ENCODE assay signal across 10 cellular contexts in genomic region chr16:14088155-14088753, GRCh38. TPM values are rescaled to one million over a fixed set of nuclear protein-coding genes. Genes with fewer than 3 reads are reported as not detected.
A peak's percentile ranks its signal among the peaks of the same experiment; 100 is the strongest.
DNase-seq lines count a peak whose midpoint lies in the region; FAIRE-seq and TF ChIP-seq lines count a peak whose summit lies in the region.
"Had no signal": no experiment of that assay in that cellular context is flagged by ENCODE, and none has a peak within 500 bp of the region (broad histone marks: within the 10 kb centered on the region; RNA-seq: fewer than 3 reads in every experiment).

No MANE protein-coding gene starts in this region.

- 31% methylated on average over 6 of the region's 6 CpGs for WGBS in suprapubic skin
- WGBS in smooth muscle cell (ENCODE audit: low lambda C conversion rate): 77% methylated on average over 6 of the region's 6 CpGs

- TF ChIP-seq CTCF in keratinocyte (optimal IDR thresholded peaks at IDR 0.05 in 1 of 3, IDR thresholded peaks at IDR 0.05 in 1 of 3, conservative IDR thresholded peaks at IDR 0.05 in 1 of 3; ENCODE audit: extremely low read depth in 1 of 3, insufficient read depth in 2 of 3, low read length in 3 of 3) (no peak), suprapubic skin (IDR thresholded peaks at IDR 0.05) (no peak), GM13977 (IDR thresholded peaks at IDR 0.05; ENCODE audit: extremely low read depth, insufficient read depth, missing control alignments) (no peak), smooth muscle cell (IDR thresholded peaks at IDR 0.05; ENCODE audit: borderline replicate concordance, insufficient read depth, poor library complexity, severe bottlenecking) (no peak)

- TF ChIP-seq POLR2A in suprapubic skin (IDR thresholded peaks at IDR 0.05): no peak

- H3K27me3 ChIP-seq in keratinocyte (ENCODE audit: control insufficient read depth, extremely low read depth, insufficient read depth, low read length) (no peaks in the 10 kb centered on the region), suprapubic skin (no peaks in the 10 kb centered on the region), smooth muscle cell (ENCODE audit: low read depth) (no peaks in the 10 kb centered on the region)
- H3K27me3 ChIP-seq: ovary had no signal

- no peak overlapping the region for H3K9ac ChIP-seq in keratinocyte (ENCODE audit: control insufficient read depth, extremely low read depth, insufficient read depth, low read length)
- no peak overlapping the region for H3K9ac ChIP-seq in smooth muscle cell (ENCODE audit: low read depth)

- H3K4me1 ChIP-seq in keratinocyte (ENCODE audit: control insufficient read depth, extremely low read depth, insufficient read depth, low read length): peaks cover 15% of the 10 kb centered on the region
- peaks cover 55% of the 10 kb centered on the region for H3K4me1 ChIP-seq in suprapubic skin
- peaks cover 7% of the 10 kb centered on the region for H3K4me1 ChIP-seq in smooth muscle cell (ENCODE audit: low read depth)

- no peak for TF ChIP-seq EP300 in suprapubic skin (IDR thresholded peaks at IDR 0.05)

- H3K27ac ChIP-seq in keratinocyte (ENCODE audit: control insufficient read depth, insufficient read depth, low read length) (peak overlapping the region; percentile 41), suprapubic skin (peak overlapping the region; percentile 64), smooth muscle cell (ENCODE audit: low read depth) (no peak overlapping the region)
- H3K27ac ChIP-seq: ovary had no signal

- no peak overlapping the region for H3K4me3 ChIP-seq in keratinocyte (ENCODE audit: control insufficient read depth in 2 of 3, extremely low read depth in 1 of 3, insufficient read depth in 2 of 3, low read depth in 1 of 3, low read length in 3 of 3)
- H3K4me3 ChIP-seq in suprapubic skin: peak overlapping the region; percentile 12
- no peak overlapping the region for H3K4me3 ChIP-seq in smooth muscle cell
- H3K4me3 ChIP-seq: ovary had no signal

- H4K20me1 ChIP-seq in keratinocyte (ENCODE audit: control insufficient read depth, extremely low read depth, insufficient read depth, low read length) (no peaks in the 10 kb centered on the region), smooth muscle cell (ENCODE audit: low read depth) (peaks cover 70% of the 10 kb centered on the region)

- dilution Hi-C loops in keratinocyte (cut with MboI; ENCODE audit: extremely low pct_ligation_motif_present, low sequenced_read_pairs): no loop called here

- peak; percentile 80 for DNase-seq in NCI-H446 treated with DMSO at 0.1 percent for 48 hours (lab: John Stamatoyannopoulos, UW)
- peak; percentile 44 for DNase-seq in cerebellum (ENCODE audit: low spot score)
- no peak for DNase-seq in keratinocyte (ENCODE audit: low read depth, low spot score)
- DNase-seq in suprapubic skin (ENCODE audit: low spot score in 2 of 2): no peak
- DNase-seq in GM13977 (ENCODE audit: low spot score): no peak
- no peak for DNase-seq in smooth muscle cell (lab: John Stamatoyannopoulos, UW; ENCODE audit: unreplicated experiment)
- no peak for DNase-seq in DMS153 (lab: John Stamatoyannopoulos, UW)
- DNase-seq in stimulated activated CD4-positive, alpha-beta T cell treated with anti-CD3 and anti-CD28 coated beads, Interleukin-4, amount 100 ng/mL, for 1 hour: no peak
- DNase-seq: ovary had no signal

- H2AFZ ChIP-seq in keratinocyte (ENCODE audit: control insufficient read depth, low read length): no peak overlapping the region
- H2AFZ ChIP-seq in smooth muscle cell (ENCODE audit: low read depth): no peak overlapping the region

- H3F3A ChIP-seq in smooth muscle cell (ENCODE audit: low read depth): no peaks in the 10 kb centered on the region

- H3K79me2 ChIP-seq in keratinocyte (ENCODE audit: control insufficient read depth, insufficient read depth, low read length) (peaks cover 30% of the 10 kb centered on the region), smooth muscle cell (ENCODE audit: low read depth) (peaks cover 79% of the 10 kb centered on the region)

- H3K9me3 ChIP-seq in keratinocyte (ENCODE audit: control insufficient read depth, low read depth, low read length): no peaks in the 10 kb centered on the region
- no peaks in the 10 kb centered on the region for H3K9me3 ChIP-seq in suprapubic skin
- H3K9me3 ChIP-seq in smooth muscle cell (replicated peaks; ENCODE audit: low read depth): no peaks in the 10 kb centered on the region
- H3K9me3 ChIP-seq: Caco-2, ovary had no signal

- H3K4me2 ChIP-seq in keratinocyte (ENCODE audit: control insufficient read depth, extremely low read depth, insufficient read depth, low read depth, low read length) (peak overlapping the region; percentile 24), smooth muscle cell (no peak overlapping the region)

- peaks cover 2% of the 10 kb centered on the region for H3K9me1 ChIP-seq in keratinocyte (ENCODE audit: control insufficient read depth, extremely low read depth, insufficient read depth, low read length)

- in situ Hi-C loops in GM13977 (cut with MboI; ENCODE audit: low pct_unique_long_range_greater_than_20kb, low sequenced_read_pairs, unreplicated experiment): no loop called here

- peak; percentile 61 for FAIRE-seq in keratinocyte (lab: Jason Lieb, UNC)

- H3K36me3 ChIP-seq in keratinocyte (ENCODE audit: control insufficient read depth in 2 of 2, extremely low read depth in 1 of 2, insufficient read depth in 2 of 2, low read length in 2 of 2) (peaks cover 4 to 6% of the 10 kb centered on the region in 2 experiments), suprapubic skin (no peaks in the 10 kb centered on the region), smooth muscle cell (ENCODE audit: low read depth) (no peaks in the 10 kb centered on the region)
- H3K36me3 ChIP-seq: ovary had no signal

RNA-seq across cellular contexts. Expression of gene MRTFB, which starts 17.1 kb away (rescaled TPM):
- total RNA-seq in cerebellum: 43.4 TPM
- 10.2 to 12.1 TPM (median 10.6 TPM) in 3 replicates for polyA plus RNA-seq in keratinocyte
- polyA plus RNA-seq in keratinocyte (2011; ENCODE audit: low read depth): 15.5 TPM
- 8.5 and 12.2 TPM in 2 replicates for polyA plus RNA-seq in keratinocyte (2011; cell fraction: cytosol; rRNA removed)
- polyA plus RNA-seq in keratinocyte (2011; cell fraction: nucleus; rRNA removed): 32.3 and 42.5 TPM in 2 replicates
- 7.1 and 9.9 TPM in 2 replicates for polyA plus RNA-seq in keratinocyte (2012; ENCODE audit: low replicate concordance)
- polyA minus RNA-seq in keratinocyte: 31.4 to 52.6 TPM (median 32.0 TPM) in 3 replicates
- polyA minus RNA-seq in keratinocyte (2011; cell fraction: cytosol; rRNA and poly(A)+ RNA removed): 11.7 TPM
- 31.1 and 71.7 TPM in 2 replicates for polyA minus RNA-seq in keratinocyte (2011; cell fraction: nucleus; rRNA and poly(A)+ RNA removed)
- 100 to 1,000 TPM in 1 of 4 donors, 10 to 100 TPM in 3; 43.6 to 197 (median 65.5) TPM for total RNA-seq in suprapubic skin
- 20.7 and 22.6 TPM in 2 replicates for total RNA-seq in smooth muscle cell
- polyA plus RNA-seq in smooth muscle cell: 6.8 and 9.7 TPM in 2 replicates

Comparison
In these comparisons a context has a peak if more than half of its experiments do, and no peak if none do; other contexts are left out.
1. DNase-seq: peak in NCI-H446 treated with DMSO at 0.1 percent for 48 hours (single experiment) and cerebellum (single experiment); none in keratinocyte (single experiment), suprapubic skin (0 of 2), GM13977 (single experiment), smooth muscle cell (single experiment), DMS153 (single experiment) and stimulated activated CD4-positive, alpha-beta T cell treated with anti-CD3 and anti-CD28 coated beads, Interleukin-4, amount 100 ng/mL, for 1 hour (single experiment).